In genomic region chr6:38305995-38306681, GRCh38 we compare ENCODE assay signal across 1 cellular context.
TF ChIP-seq lines count a peak whose summit lies in the region.

No MANE protein-coding gene starts in this region.

TF ChIP-seq in GM12878, 131 proteins besides CTCF, POLR2A, EP300 and RAD21 (continued from another document):
- no peak for TF ChIP-seq IRF5 (IDR thresholded peaks at IDR 0.05; ENCODE audit: borderline replicate concordance)
- TF ChIP-seq IRF4 (IDR thresholded peaks at IDR 0.05; ENCODE audit: low read depth, low read length) = peak; percentile 36; the same call in 1 of the 2 replicates
- TF ChIP-seq BCL11A (IDR thresholded peaks at IDR 0.05; ENCODE audit: low read depth, low read length) = 0 out of 2 replicates have a peak, but pooled peaks have one; percentile 25
- peak; percentile 61; the same call in 1 of the 2 replicates for TF ChIP-seq CBX5 (IDR thresholded peaks at IDR 0.05; ENCODE audit: low read depth)
- no peak for TF ChIP-seq IRF3 (IDR thresholded peaks at IDR 0.05)
- no peak for TF ChIP-seq NFXL1 (IDR thresholded peaks at IDR 0.05; ENCODE audit: borderline replicate concordance)
- peak; percentile 51; the same call in 1 of the 2 replicates for TF ChIP-seq PML (IDR thresholded peaks at IDR 0.05; ENCODE audit: low read length)
